In genomic region chr5:2704806-2705645, GRCh38 we compare ENCODE assay signal across 8 cellular contexts. TPM values are rescaled to one million over a fixed set of nuclear protein-coding genes. Genes with fewer than 3 reads are reported as not detected.
"Had no signal": no experiment of that assay in that cellular context is flagged by ENCODE, and none has a peak within 500 bp of the region (broad histone marks: within the 10 kb centered on the region; RNA-seq: fewer than 3 reads in every experiment).

No MANE protein-coding gene starts in this region.

- H3K4me1 ChIP-seq: HAP-1 had no signal

- H3K27ac Mint-ChIP-seq: GM23338, HFFc6, IgD-negative memory B cell had no signal

- H2AFZ ChIP-seq: GM23338 had no signal

- H3K9me3 ChIP-seq: HAP-1 had no signal

- H3K36me3 ChIP-seq: HAP-1 had no signal

- H3K27me3 Mint-ChIP-seq: IgD-negative memory B cell had no signal

- DNase-seq: H7, HFFc6 had no signal

- FAIRE-seq: HepG2 had no signal

- H3K9me3 Mint-ChIP-seq: GM23338 had no signal

- H3K4me3 Mint-ChIP-seq: GM23338, HFFc6, IgD-negative memory B cell had no signal

- H3K4me3 ChIP-seq: GM23338, HAP-1 had no signal

- H3K27ac ChIP-seq: HL-60 had no signal

- H3K4me1 Mint-ChIP-seq: IgD-negative memory B cell had no signal

- H3K4me2 ChIP-seq: GM23338 had no signal

RNA-seq across cellular contexts. Expression of gene IRX2, which starts 46.5 kb away (rescaled TPM):
- total RNA-seq: H4, HepG2 had no signal
- polyA plus RNA-seq: HepG2, IgD-negative memory B cell had no signal
